Comparison of ENCODE assay signal across 1 cellular context in the genomic region with DNA sequence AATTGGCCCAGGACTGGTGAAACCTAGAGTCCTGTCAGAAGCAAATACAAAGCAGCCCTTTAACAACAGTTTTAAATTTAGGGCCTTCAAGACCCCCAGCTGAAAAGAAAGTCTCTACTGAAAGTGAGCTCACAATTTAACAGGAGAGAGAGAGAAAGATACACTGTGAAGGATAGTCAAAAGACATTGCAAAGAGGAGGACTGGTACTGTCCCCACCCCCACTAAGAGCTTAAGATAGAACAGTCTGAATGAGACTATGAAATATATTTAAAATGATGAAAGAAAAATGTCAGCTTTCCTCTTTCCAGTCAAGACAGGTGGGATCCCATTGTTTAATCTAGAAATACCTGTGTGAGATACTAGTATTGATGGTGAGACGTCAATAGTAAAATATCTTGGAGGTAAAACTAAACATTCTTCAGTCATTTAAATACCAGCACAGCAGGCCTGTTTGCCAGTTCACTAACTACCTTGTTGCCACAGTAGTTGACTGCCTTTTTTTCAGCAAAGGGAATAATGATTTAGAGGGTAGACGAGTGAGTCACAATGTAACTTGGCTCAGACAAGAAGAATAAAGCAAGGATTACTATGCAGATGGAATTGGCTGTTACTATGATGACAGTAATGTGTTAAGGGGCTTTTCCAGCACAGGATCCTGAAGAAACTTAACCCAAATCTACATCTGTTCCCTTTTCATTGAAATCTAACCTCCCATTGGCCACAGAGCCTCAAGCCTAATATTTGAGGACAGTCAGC.
TF ChIP-seq lines count a peak whose summit lies in the region.

No MANE protein-coding gene starts in this region.

TF ChIP-seq in WTC11, 78 proteins besides CTCF, POLR2A, EP300 and RAD21 (continued from another document):
- TF ChIP-seq ZBTB43 (CRISPR knock-in tag; IDR thresholded peaks at IDR 0.05) (no peak), PRRX2 (CRISPR knock-in tag; IDR thresholded peaks at IDR 0.05) (no peak), FOXJ3 (CRISPR knock-in tag; IDR thresholded peaks at IDR 0.05; ENCODE audit: borderline replicate concordance) (no peak), ELF4 (CRISPR knock-in tag; IDR thresholded peaks at IDR 0.05; ENCODE audit: low read depth) (no peak)
